ENCODE assay signal across 1 cellular context in the genomic region with DNA sequence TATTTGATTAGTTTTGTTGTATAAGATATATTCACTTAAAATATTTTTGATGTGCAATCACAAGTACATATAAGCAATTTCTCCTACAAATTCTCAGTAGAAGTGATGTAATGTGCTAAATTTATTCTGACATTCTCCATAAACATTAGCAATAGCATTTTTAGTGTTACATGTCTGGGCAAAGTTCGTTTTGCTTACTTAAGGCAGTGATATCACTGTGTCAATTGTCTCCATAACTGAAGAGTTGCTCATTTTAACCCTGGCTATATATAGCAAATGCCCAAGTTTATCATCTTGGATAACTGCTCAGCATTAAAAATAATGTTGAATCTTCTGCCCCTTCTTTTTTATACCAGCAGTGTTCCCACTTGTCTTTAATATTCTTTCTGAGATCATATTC.
TF ChIP-seq lines count a peak whose summit lies in the region.

No MANE protein-coding gene starts in this region.

TF ChIP-seq in GM12878, 131 proteins besides CTCF, POLR2A, EP300 and RAD21 (continued from another document):
- TF ChIP-seq MTA2 (IDR thresholded peaks at IDR 0.05; ENCODE audit: low read depth) (no peak), ZNF622 (IDR thresholded peaks at IDR 0.05) (no peak), STAT1 (conservative IDR thresholded peaks at IDR 0.05) (no peak), RFX5 (IDR thresholded peaks at IDR 0.05; ENCODE audit: low read depth, low read length) (no peak), IRF4 (IDR thresholded peaks at IDR 0.05; ENCODE audit: low read depth, low read length) (no peak), ZZZ3 (IDR thresholded peaks at IDR 0.05; ENCODE audit: control insufficient read depth, insufficient read length, low read depth) (no peak), NRF1 (conservative IDR thresholded peaks at IDR 0.05; ENCODE audit: low read depth, low read length) (no peak)
- TF ChIP-seq, protein P1, sequence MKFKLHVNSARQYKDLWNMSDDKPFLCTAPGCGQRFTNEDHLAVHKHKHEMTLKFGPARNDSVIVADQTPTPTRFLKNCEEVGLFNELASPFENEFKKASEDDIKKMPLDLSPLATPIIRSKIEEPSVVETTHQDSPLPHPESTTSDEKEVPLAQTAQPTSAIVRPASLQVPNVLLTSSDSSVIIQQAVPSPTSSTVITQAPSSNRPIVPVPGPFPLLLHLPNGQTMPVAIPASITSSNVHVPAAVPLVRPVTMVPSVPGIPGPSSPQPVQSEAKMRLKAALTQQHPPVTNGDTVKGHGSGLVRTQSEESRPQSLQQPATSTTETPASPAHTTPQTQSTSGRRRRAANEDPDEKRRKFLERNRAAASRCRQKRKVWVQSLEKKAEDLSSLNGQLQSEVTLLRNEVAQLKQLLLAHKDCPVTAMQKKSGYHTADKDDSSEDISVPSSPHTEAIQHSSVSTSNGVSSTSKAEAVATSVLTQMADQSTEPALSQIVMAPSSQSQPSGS (IDR thresholded peaks at IDR 0.05; ENCODE audit: low read length), result no peak
- TF ChIP-seq, protein P2, sequence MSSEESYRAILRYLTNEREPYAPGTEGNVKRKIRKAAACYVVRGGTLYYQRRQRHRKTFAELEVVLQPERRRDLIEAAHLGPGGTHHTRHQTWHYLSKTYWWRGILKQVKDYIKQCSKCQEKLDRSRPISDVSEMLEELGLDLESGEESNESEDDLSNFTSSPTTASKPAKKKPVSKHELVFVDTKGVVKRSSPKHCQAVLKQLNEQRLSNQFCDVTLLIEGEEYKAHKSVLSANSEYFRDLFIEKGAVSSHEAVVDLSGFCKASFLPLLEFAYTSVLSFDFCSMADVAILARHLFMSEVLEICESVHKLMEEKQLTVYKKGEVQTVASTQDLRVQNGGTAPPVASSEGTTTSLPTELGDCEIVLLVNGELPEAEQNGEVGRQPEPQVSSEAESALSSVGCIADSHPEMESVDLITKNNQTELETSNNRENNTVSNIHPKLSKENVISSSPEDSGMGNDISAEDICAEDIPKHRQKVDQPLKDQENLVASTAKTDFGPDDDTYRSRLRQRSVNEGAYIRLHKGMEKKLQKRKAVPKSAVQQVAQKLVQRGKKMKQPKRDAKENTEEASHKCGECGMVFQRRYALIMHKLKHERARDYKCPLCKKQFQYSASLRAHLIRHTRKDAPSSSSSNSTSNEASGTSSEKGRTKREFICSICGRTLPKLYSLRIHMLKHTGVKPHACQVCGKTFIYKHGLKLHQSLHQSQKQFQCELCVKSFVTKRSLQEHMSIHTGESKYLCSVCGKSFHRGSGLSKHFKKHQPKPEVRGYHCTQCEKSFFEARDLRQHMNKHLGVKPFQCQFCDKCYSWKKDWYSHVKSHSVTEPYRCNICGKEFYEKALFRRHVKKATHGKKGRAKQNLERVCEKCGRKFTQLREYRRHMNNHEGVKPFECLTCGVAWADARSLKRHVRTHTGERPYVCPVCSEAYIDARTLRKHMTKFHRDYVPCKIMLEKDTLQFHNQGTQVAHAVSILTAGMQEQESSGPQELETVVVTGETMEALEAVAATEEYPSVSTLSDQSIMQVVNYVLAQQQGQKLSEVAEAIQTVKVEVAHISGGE (CRISPR knock-in tag; IDR thresholded peaks at IDR 0.05), result no peak
- TF ChIP-seq, protein P3, sequence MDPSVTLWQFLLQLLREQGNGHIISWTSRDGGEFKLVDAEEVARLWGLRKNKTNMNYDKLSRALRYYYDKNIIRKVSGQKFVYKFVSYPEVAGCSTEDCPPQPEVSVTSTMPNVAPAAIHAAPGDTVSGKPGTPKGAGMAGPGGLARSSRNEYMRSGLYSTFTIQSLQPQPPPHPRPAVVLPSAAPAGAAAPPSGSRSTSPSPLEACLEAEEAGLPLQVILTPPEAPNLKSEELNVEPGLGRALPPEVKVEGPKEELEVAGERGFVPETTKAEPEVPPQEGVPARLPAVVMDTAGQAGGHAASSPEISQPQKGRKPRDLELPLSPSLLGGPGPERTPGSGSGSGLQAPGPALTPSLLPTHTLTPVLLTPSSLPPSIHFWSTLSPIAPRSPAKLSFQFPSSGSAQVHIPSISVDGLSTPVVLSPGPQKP (IDR thresholded peaks at IDR 0.05; ENCODE audit: low read depth, low read length), result no peak
TF ChIP-seq in GM12878: peak in this region for 0.
